Comparison of ENCODE assay signal across 1 cellular context in the genomic region with DNA sequence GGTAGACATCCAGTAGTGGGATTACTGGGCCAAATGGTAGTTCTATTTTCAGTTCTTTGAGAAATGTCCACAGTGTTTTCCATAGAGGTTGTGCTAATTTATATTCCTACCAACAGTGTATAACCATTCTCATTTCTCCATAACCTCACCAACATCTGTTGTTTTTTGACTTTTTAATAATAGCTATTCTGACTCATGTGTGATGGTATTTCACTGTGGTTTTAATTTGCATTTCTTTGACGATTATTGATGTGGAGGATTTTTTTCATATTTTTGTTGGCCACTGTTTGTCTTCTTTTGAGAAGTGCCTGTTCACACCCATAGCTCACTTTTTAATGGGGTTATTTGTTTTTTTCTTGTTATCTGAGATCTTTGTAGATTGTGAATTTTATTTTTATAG.
TF ChIP-seq lines count a peak whose summit lies in the region.

No MANE protein-coding gene starts in this region.

TF ChIP-seq in SK-N-SH treated with all-trans-retinoic acid at 6 μM for 48 hours, 23 proteins besides CTCF, POLR2A, EP300 and RAD21 (continued from another document):
- TF ChIP-seq, protein P1, sequence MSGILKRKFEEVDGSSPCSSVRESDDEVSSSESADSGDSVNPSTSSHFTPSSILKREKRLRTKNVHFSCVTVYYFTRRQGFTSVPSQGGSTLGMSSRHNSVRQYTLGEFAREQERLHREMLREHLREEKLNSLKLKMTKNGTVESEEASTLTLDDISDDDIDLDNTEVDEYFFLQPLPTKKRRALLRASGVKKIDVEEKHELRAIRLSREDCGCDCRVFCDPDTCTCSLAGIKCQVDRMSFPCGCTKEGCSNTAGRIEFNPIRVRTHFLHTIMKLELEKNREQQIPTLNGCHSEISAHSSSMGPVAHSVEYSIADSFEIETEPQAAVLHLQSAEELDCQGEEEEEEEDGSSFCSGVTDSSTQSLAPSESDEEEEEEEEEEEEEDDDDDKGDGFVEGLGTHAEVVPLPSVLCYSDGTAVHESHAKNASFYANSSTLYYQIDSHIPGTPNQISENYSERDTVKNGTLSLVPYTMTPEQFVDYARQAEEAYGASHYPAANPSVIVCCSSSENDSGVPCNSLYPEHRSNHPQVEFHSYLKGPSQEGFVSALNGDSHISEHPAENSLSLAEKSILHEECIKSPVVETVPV (CRISPR knock-in tag; IDR thresholded peaks at IDR 0.05), result no peak
